ENCODE assay signal across 8 cellular contexts in genomic region chr7:74174606-74175082, GRCh38. TPM values are rescaled to one million over a fixed set of nuclear protein-coding genes. Genes with fewer than 3 reads are reported as not detected.
A peak's percentile ranks its signal among the peaks of the same experiment; 100 is the strongest.
DNase-seq lines count a peak whose midpoint lies in the region; ATAC-seq lines count a peak whose summit lies in the region.

No MANE protein-coding gene starts in this region.

- H3K27me3 Mint-ChIP-seq in effector memory CD8-positive, alpha-beta T cell: no peaks in the 10 kb centered on the region
- no peaks in the 10 kb centered on the region for H3K27me3 Mint-ChIP-seq in stimulated activated naive B cell treated with anti-CD40 and anti-IgM and Interleukin-4, amounts not matched to agents 10 μg/mL and 1 μg/mL and 100 μg/mL, for 72 hours

- H2BK120ac ChIP-seq in mesendoderm (ENCODE audit: low read depth, low read length): no peak overlapping the region

- H3K4me2 ChIP-seq in mesendoderm (ENCODE audit: low read length): peak overlapping the region; percentile 86

- H2AK5ac ChIP-seq in mesendoderm (ENCODE audit: low read length): no peak overlapping the region

- peak overlapping the region; percentile 86 to 94 for H3K4me3 Mint-ChIP-seq in effector memory CD8-positive, alpha-beta T cell
- H3K4me3 Mint-ChIP-seq in stimulated activated naive B cell treated with anti-CD40 and anti-IgM and Interleukin-4, amounts not matched to agents 10 μg/mL and 1 μg/mL and 100 μg/mL, for 72 hours: peak overlapping the region; percentile 86 to 94

- WGBS in HUES64: under 1% methylated on average over 42 of the region's 43 CpGs
- WGBS in mesendoderm (ENCODE audit: extremely low coverage, insufficient coverage, low lambda C conversion rate): no CpG with 5 or more reads among the region's 43 CpGs

- H3K79me1 ChIP-seq in mesendoderm (ENCODE audit: low read length): no peaks in the 10 kb centered on the region

- H3K79me2 ChIP-seq in mesendoderm (ENCODE audit: control insufficient read depth, insufficient read depth, low read length): peaks cover 54% of the 10 kb centered on the region

- no peak overlapping the region for H2BK15ac ChIP-seq in mesendoderm (replicated peaks; ENCODE audit: low read depth)

- H3K4me1 Mint-ChIP-seq in effector memory CD8-positive, alpha-beta T cell (ENCODE audit: low read depth in 2 of 2): peaks cover 41 to 47% of the 10 kb centered on the region in 2 donors
- H3K4me1 Mint-ChIP-seq in stimulated activated naive B cell treated with anti-CD40 and anti-IgM and Interleukin-4, amounts not matched to agents 10 μg/mL and 1 μg/mL and 100 μg/mL, for 72 hours: peaks cover 20 to 52% of the 10 kb centered on the region in 2 donors

- H3K4me1 ChIP-seq in HUES64 (ENCODE audit: insufficient read depth, low read length) (peaks cover 21% of the 10 kb centered on the region; the same call in 1 of the 2 replicates), mesendoderm (ENCODE audit: control insufficient read depth, low read depth, low read length) (no peaks in the 10 kb centered on the region)

- peak overlapping the region; percentile 99 for H3K56ac ChIP-seq in mesendoderm (ENCODE audit: low read length)

- H3K36me3 Mint-ChIP-seq in effector memory CD8-positive, alpha-beta T cell (ENCODE audit: insufficient read depth): peaks cover 46% of the 10 kb centered on the region
- peaks cover 12 to 17% of the 10 kb centered on the region in 2 donors for H3K36me3 Mint-ChIP-seq in stimulated activated naive B cell treated with anti-CD40 and anti-IgM and Interleukin-4, amounts not matched to agents 10 μg/mL and 1 μg/mL and 100 μg/mL, for 72 hours

- H3K9me3 Mint-ChIP-seq in effector memory CD8-positive, alpha-beta T cell: no peaks in the 10 kb centered on the region
- H3K9me3 Mint-ChIP-seq in stimulated activated naive B cell treated with anti-CD40 and anti-IgM and Interleukin-4, amounts not matched to agents 10 μg/mL and 1 μg/mL and 100 μg/mL, for 72 hours: no peaks in the 10 kb centered on the region

- no peak overlapping the region for H4K5ac ChIP-seq in mesendoderm (ENCODE audit: low read length)

- H2BK5ac ChIP-seq in mesendoderm (ENCODE audit: low read length): peak overlapping the region; percentile 17

- peak overlapping the region; percentile 30 for H4K8ac ChIP-seq in mesendoderm (ENCODE audit: low read depth, low read length)

- peak overlapping the region; percentile 32 for H3K23ac ChIP-seq in mesendoderm (ENCODE audit: low read length)

- peak overlapping the region; percentile 91 for H3K18ac ChIP-seq in mesendoderm (ENCODE audit: low read length)

- H3K27ac ChIP-seq in HUES64 (ENCODE audit: low read depth, low read length) (peak overlapping the region; percentile 82), mesendoderm (ENCODE audit: low read depth, low read length) (peak overlapping the region; percentile 77)

- peak overlapping the region; percentile 94 for H3K4ac ChIP-seq in mesendoderm (ENCODE audit: low read depth, low read length)

- peak overlapping the region; percentile 98 for H3K9ac ChIP-seq in HUES64 (ENCODE audit: low read depth, low read length)
- H3K9ac ChIP-seq in mesendoderm (ENCODE audit: low read length): peak overlapping the region; percentile 99

- H3K4me3 ChIP-seq in HUES64 (ENCODE audit: low read length) (peak overlapping the region; percentile 80), mesendoderm (ENCODE audit: low read length) (peak overlapping the region; percentile 90)

- peaks cover 28% of the 10 kb centered on the region for H3K36me3 ChIP-seq in HUES64 (ENCODE audit: insufficient read depth, low read length)
- peaks cover 1% of the 10 kb centered on the region for H3K36me3 ChIP-seq in mesendoderm (ENCODE audit: control insufficient read depth, insufficient read depth, low read length)

- peak; percentile 24 for ATAC-seq in GM21423 (IDR thresholded peaks at IDR 0.05; ENCODE audit: unreplicated experiment)
- ATAC-seq in effector memory CD8-positive, alpha-beta T cell (replicated peaks): peak; percentile 40
- peak; percentile 51 to 54 for ATAC-seq in stimulated activated naive B cell treated with anti-CD40 and anti-IgM and Interleukin-4, amounts not matched to agents 10 μg/mL and 1 μg/mL and 100 μg/mL, for 72 hours (replicated peaks)

- H3K27me3 ChIP-seq in HUES64 (ENCODE audit: insufficient read depth, low read length) (no peaks in the 10 kb centered on the region), mesendoderm (ENCODE audit: insufficient read depth, low read length, poor library complexity) (no peaks in the 10 kb centered on the region)

- DNase-seq in DMS53 (lab: John Stamatoyannopoulos, UW): peak; percentile 73
- peak; percentile 1 for DNase-seq in activated CD4-positive, CD25-positive, alpha-beta regulatory T cell treated with anti-CD3 and anti-CD28 coated beads, Interleukin-2, amount 50 U/mL, for 16 hours (ENCODE audit: low read depth, low spot score)
- DNase-seq in effector memory CD8-positive, alpha-beta T cell: peak in 1 of 3 experiments; percentile 13
- DNase-seq in mesendoderm: peak; percentile 76
- DNase-seq in stimulated activated naive B cell treated with anti-CD40 and anti-IgM and Interleukin-4, amounts not matched to agents 10 μg/mL and 1 μg/mL and 100 μg/mL, for 72 hours: no peak
- DNase-seq in AML-193 (lab: John Stamatoyannopoulos, UW): no peak

- peak overlapping the region; percentile 92 to 95 for H3K27ac Mint-ChIP-seq in effector memory CD8-positive, alpha-beta T cell
- H3K27ac Mint-ChIP-seq in stimulated activated naive B cell treated with anti-CD40 and anti-IgM and Interleukin-4, amounts not matched to agents 10 μg/mL and 1 μg/mL and 100 μg/mL, for 72 hours: peak overlapping the region; percentile 83

- H3K9me3 ChIP-seq in HUES64 (ENCODE audit: insufficient read depth, low read depth, low read length): no peaks in the 10 kb centered on the region

RNA-seq across cellular contexts. Expression of gene EIF4H, which starts 0.5 kb away (rescaled TPM):
- 255 TPM for polyA plus RNA-seq in HUES64 (2013, experiment 1 of 2)
- polyA plus RNA-seq in HUES64 (2013, experiment 2 of 2): 271 TPM
- polyA plus RNA-seq in mesendoderm (2013, experiment 1 of 2): 274 TPM
- 271 TPM for polyA plus RNA-seq in mesendoderm (2013, experiment 2 of 2)

RNA-seq across cellular contexts. Expression of gene LAT2, which starts 35.2 kb away (rescaled TPM):
- 0.40 TPM for polyA plus RNA-seq in HUES64 (2013, experiment 1 of 2)
- not detected for polyA plus RNA-seq in HUES64 (2013, experiment 2 of 2)
- 0.42 TPM for polyA plus RNA-seq in mesendoderm (2013, experiment 1 of 2)
- polyA plus RNA-seq in mesendoderm (2013, experiment 2 of 2): 0.41 TPM

Comparison
In these comparisons a context has a peak if more than half of its experiments do, and no peak if none do; other contexts are left out.
1. DNase-seq: peak in DMS53 (single experiment), activated CD4-positive, CD25-positive, alpha-beta regulatory T cell treated with anti-CD3 and anti-CD28 coated beads, Interleukin-2, amount 50 U/mL, for 16 hours (single experiment) and mesendoderm (single experiment); none in stimulated activated naive B cell treated with anti-CD40 and anti-IgM and Interleukin-4, amounts not matched to agents 10 μg/mL and 1 μg/mL and 100 μg/mL, for 72 hours (single experiment) and AML-193 (0 of 2).
2. Peak in every context shown above with its lines, with median percentiles within 50 percentile points of each other: ATAC-seq.